ENCODE assay signal across 27 cellular contexts in genomic region chr21:44636209-44637017, GRCh38. TPM values are rescaled to one million over a fixed set of nuclear protein-coding genes. Genes with fewer than 3 reads are reported as not detected.
"Had no signal": no experiment of that assay in that cellular context is flagged by ENCODE, and none has a peak within 500 bp of the region (broad histone marks: within the 10 kb centered on the region; RNA-seq: fewer than 3 reads in every experiment).

No MANE protein-coding gene starts in this region.

- H3K27ac Mint-ChIP-seq: memory B cell, mesothelial cell of epicardium had no signal

- H3K4me3 ChIP-seq: cardiac muscle cell, esophagus squamous epithelium, left ventricle myocardium inferior, lower lobe of right lung, neural progenitor cell, psoas muscle, sigmoid colon, skin epidermis, tibial artery had no signal

- H3K4me3 Mint-ChIP-seq: immature natural killer cell, memory B cell, mesothelial cell of epicardium, natural killer cell, neural progenitor cell had no signal

- ATAC-seq: left cardiac atrium, natural killer cell, psoas muscle had no signal

- H3K36me3 ChIP-seq: cardiac muscle cell, esophagus squamous epithelium, left ventricle myocardium inferior, lower lobe of right lung, neural progenitor cell, sigmoid colon, tibial artery had no signal

- H3K4me1 ChIP-seq: esophagus squamous epithelium, left ventricle myocardium inferior, lower lobe of right lung, parathyroid adenoma, psoas muscle, sigmoid colon, tibial artery had no signal

- H3K4me1 Mint-ChIP-seq: memory B cell, mesothelial cell of epicardium had no signal

- H3K27ac ChIP-seq: cardiac muscle cell, epithelial cell of prostate, esophagus squamous epithelium, left ventricle myocardium inferior, lower lobe of right lung, neural progenitor cell, parathyroid adenoma, psoas muscle, sigmoid colon, skin epidermis, tibial artery had no signal

- DNase-seq: cerebellar nuclear complex; effector CD8-positive, alpha-beta T cell; esophagus squamous epithelium; foreskin fibroblast; immature natural killer cell; left cardiac atrium; left ventricle myocardium inferior; lower lobe of right lung; natural killer cell; occipital lobe; psoas muscle; sigmoid colon; stimulated activated CD4-positive, alpha-beta T cell treated with anti-CD3 and anti-CD28 coated beads, Interleukin-12 subunit alpha, Interleukin-12 subunit beta, amount 100 ng/mL, for 4 hours; stimulated activated naive CD4-positive, alpha-beta T cell treated with Interleukin-2 at 50 U/mL for 16 hours; tibial artery had no signal

- H3K27me3 ChIP-seq: cardiac muscle cell, neural progenitor cell had no signal

- H3K36me3 Mint-ChIP-seq: mesothelial cell of epicardium, neural progenitor cell had no signal

RNA-seq across cellular contexts. Expression of gene KRTAP10-10, which starts 0.7 kb away (rescaled TPM):
- total RNA-seq: cardiac muscle cell, dermis microvascular lymphatic vessel endothelial cell, esophagus squamous epithelium, left cardiac atrium, left ventricle myocardium inferior, lower lobe of right lung, mesothelial cell of epicardium, mucosa of gallbladder, myocyte, natural killer cell, occipital lobe, psoas muscle, sigmoid colon, temporal lobe, ureter had no signal

RNA-seq across cellular contexts. Expression of gene KRTAP10-9, which starts 9.5 kb away (rescaled TPM):
- total RNA-seq: cardiac muscle cell, dermis microvascular lymphatic vessel endothelial cell, esophagus squamous epithelium, left cardiac atrium, left ventricle myocardium inferior, lower lobe of right lung, mesothelial cell of epicardium, mucosa of gallbladder, myocyte, natural killer cell, occipital lobe, psoas muscle, sigmoid colon, temporal lobe, ureter had no signal

RNA-seq across cellular contexts. Expression of gene KRTAP10-11, which starts 9.8 kb away (rescaled TPM):
- total RNA-seq: cardiac muscle cell, dermis microvascular lymphatic vessel endothelial cell, esophagus squamous epithelium, left cardiac atrium, left ventricle myocardium inferior, lower lobe of right lung, mesothelial cell of epicardium, mucosa of gallbladder, myocyte, natural killer cell, occipital lobe, psoas muscle, sigmoid colon, temporal lobe, ureter had no signal

RNA-seq across cellular contexts. Expression of gene KRTAP12-4, which starts 18.0 kb away (rescaled TPM):
- total RNA-seq: cardiac muscle cell, dermis microvascular lymphatic vessel endothelial cell, esophagus squamous epithelium, left cardiac atrium, left ventricle myocardium inferior, lower lobe of right lung, mesothelial cell of epicardium, mucosa of gallbladder, myocyte, natural killer cell, occipital lobe, psoas muscle, sigmoid colon, temporal lobe, ureter had no signal

RNA-seq across cellular contexts. Expression of gene KRTAP12-3, which starts 21.3 kb away (rescaled TPM):
- total RNA-seq: cardiac muscle cell, dermis microvascular lymphatic vessel endothelial cell, esophagus squamous epithelium, left cardiac atrium, left ventricle myocardium inferior, lower lobe of right lung, mesothelial cell of epicardium, mucosa of gallbladder, myocyte, occipital lobe, psoas muscle, sigmoid colon, temporal lobe, ureter had no signal
